In the genomic region with DNA sequence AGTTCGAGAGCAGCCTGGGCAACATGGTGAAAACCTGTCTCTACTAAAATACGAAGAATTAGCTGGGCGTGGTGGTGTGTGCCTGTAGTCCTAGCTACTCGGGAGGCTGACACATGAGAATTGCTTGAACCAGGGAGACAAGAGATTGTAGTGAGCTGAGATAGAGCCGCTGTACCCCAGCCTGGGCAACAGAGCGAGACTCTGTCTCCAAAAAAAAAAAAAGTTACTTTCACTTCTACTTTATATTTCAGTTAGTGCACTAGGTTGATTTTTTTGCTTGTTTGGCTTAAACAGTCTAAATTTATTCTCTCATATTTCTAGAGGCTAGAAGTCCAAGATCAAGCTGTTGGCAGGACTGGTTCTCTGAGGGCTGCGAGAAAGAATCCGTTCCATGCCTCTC, we compare ENCODE assay signal across 12 cellular contexts. TPM values are rescaled to one million over a fixed set of nuclear protein-coding genes. Genes with fewer than 3 reads are reported as not detected.
DNase-seq lines count a peak whose midpoint lies in the region; ATAC-seq lines count a peak whose summit lies in the region.
"Had no signal": no experiment of that assay in that cellular context is flagged by ENCODE, and none has a peak within 500 bp of the region (broad histone marks: within the 10 kb centered on the region; RNA-seq: fewer than 3 reads in every experiment).

No MANE protein-coding gene starts in this region.

- H3K27me3 Mint-ChIP-seq in activated T-helper 17 cell treated with anti-CD3 and anti-CD28 coated beads, Interleukin-2, amount 50 U/mL, for 72 hours = no peaks in the 10 kb centered on the region
- H3K27me3 Mint-ChIP-seq in stimulated activated memory B cell treated with anti-CD40 and anti-IgM and Interleukin-4, amounts not matched to agents 10 μg/mL and 1 μg/mL and 100 μg/mL, for 72 hours = no peaks in the 10 kb centered on the region

- no peaks in the 10 kb centered on the region for H3K9me3 Mint-ChIP-seq in activated T-helper 17 cell treated with anti-CD3 and anti-CD28 coated beads, Interleukin-2, amount 50 U/mL, for 72 hours
- no peaks in the 10 kb centered on the region for H3K9me3 Mint-ChIP-seq in stimulated activated memory B cell treated with anti-CD40 and anti-IgM and Interleukin-4, amounts not matched to agents 10 μg/mL and 1 μg/mL and 100 μg/mL, for 72 hours

- intact Hi-C loops in left colon (cut with DNase I, micrococcal nuclease) = no loop called here

- peak overlapping the region; percentile 75 for H3K27ac Mint-ChIP-seq in activated T-helper 17 cell treated with anti-CD3 and anti-CD28 coated beads, Interleukin-2, amount 50 U/mL, for 72 hours
- peak overlapping the region; percentile 81 for H3K27ac Mint-ChIP-seq in stimulated activated memory B cell treated with anti-CD40 and anti-IgM and Interleukin-4, amounts not matched to agents 10 μg/mL and 1 μg/mL and 100 μg/mL, for 72 hours

- peaks cover 4% of the 10 kb centered on the region for H3K4me1 Mint-ChIP-seq in activated T-helper 17 cell treated with anti-CD3 and anti-CD28 coated beads, Interleukin-2, amount 50 U/mL, for 72 hours
- peaks cover 35% of the 10 kb centered on the region for H3K4me1 Mint-ChIP-seq in stimulated activated memory B cell treated with anti-CD40 and anti-IgM and Interleukin-4, amounts not matched to agents 10 μg/mL and 1 μg/mL and 100 μg/mL, for 72 hours

- peaks cover 15% of the 10 kb centered on the region for H3K36me3 Mint-ChIP-seq in activated T-helper 17 cell treated with anti-CD3 and anti-CD28 coated beads, Interleukin-2, amount 50 U/mL, for 72 hours (ENCODE audit: low read depth)
- peaks cover 23% of the 10 kb centered on the region for H3K36me3 Mint-ChIP-seq in stimulated activated memory B cell treated with anti-CD40 and anti-IgM and Interleukin-4, amounts not matched to agents 10 μg/mL and 1 μg/mL and 100 μg/mL, for 72 hours

- ATAC-seq in HG02885 (IDR thresholded peaks at IDR 0.05; ENCODE audit: poor library complexity, unreplicated experiment) = peak; percentile 46
- no peak for ATAC-seq in activated T-helper 17 cell treated with anti-CD3 and anti-CD28 coated beads, Interleukin-2, amount 50 U/mL, for 72 hours (replicated peaks)
- peak; percentile 77 for ATAC-seq in stimulated activated memory B cell treated with anti-CD40 and anti-IgM and Interleukin-4, amounts not matched to agents 10 μg/mL and 1 μg/mL and 100 μg/mL, for 72 hours
- ATAC-seq in left colon = no peak
- ATAC-seq: K562 had no signal

- no peak overlapping the region for H3K4me3 Mint-ChIP-seq in activated T-helper 17 cell treated with anti-CD3 and anti-CD28 coated beads, Interleukin-2, amount 50 U/mL, for 72 hours
- peak overlapping the region; percentile 49 for H3K4me3 Mint-ChIP-seq in stimulated activated memory B cell treated with anti-CD40 and anti-IgM and Interleukin-4, amounts not matched to agents 10 μg/mL and 1 μg/mL and 100 μg/mL, for 72 hours

- DNase-seq in CD1c-positive myeloid dendritic cell (ENCODE audit: extremely low spot score) = peak; percentile 19
- DNase-seq in left colon = no peak
- no peak for DNase-seq in activated effector memory CD4-positive, alpha-beta T cell treated with Interleukin-2 at 50 U/mL for 16 hours
- DNase-seq in NCI-H446 treated with DMSO at 0.1 percent for 48 hours (lab: John Stamatoyannopoulos, UW) = no peak
- DNase-seq: AML-193, EL, NCI-H1105 treated with DMSO at 0.1 percent for 48 hours, NCI-H187 had no signal

RNA-seq across cellular contexts. Expression of a gene that starts 13.4 kb away (rescaled TPM):
- 10 to 100 TPM; 16.7 to 21.2 TPM for total RNA-seq in activated T-helper 17 cell treated with anti-CD3 and anti-CD28 coated beads, Interleukin-2, amount 50 U/mL, for 72 hours
- 1 to 10 TPM; 1.9 to 2.8 TPM for total RNA-seq in left colon

RNA-seq across cellular contexts. Expression of a gene that starts 19.5 kb away (rescaled TPM):
- total RNA-seq in activated T-helper 17 cell treated with anti-CD3 and anti-CD28 coated beads, Interleukin-2, amount 50 U/mL, for 72 hours = 10 to 100 TPM; 13.7 to 36.9 TPM
- total RNA-seq in left colon = 1 to 10 TPM; 2.0 to 2.7 TPM

RNA-seq across cellular contexts. Expression of a gene that starts 36.7 kb away (rescaled TPM):
- total RNA-seq in activated T-helper 17 cell treated with anti-CD3 and anti-CD28 coated beads, Interleukin-2, amount 50 U/mL, for 72 hours = 10 to 100 TPM in 1 of 2 donors, 1 to 10 TPM in 1; 6.4 to 16.8 TPM
- total RNA-seq in left colon = 100 to 1,000 TPM; 145 to 152 TPM

Comparison
In these comparisons a context has a peak if more than half of its experiments do, and no peak if none do; other contexts are left out.
1. ATAC-seq: peak in HG02885 (single experiment) and stimulated activated memory B cell treated with anti-CD40 and anti-IgM and Interleukin-4, amounts not matched to agents 10 μg/mL and 1 μg/mL and 100 μg/mL, for 72 hours (single experiment); none in activated T-helper 17 cell treated with anti-CD3 and anti-CD28 coated beads, Interleukin-2, amount 50 U/mL, for 72 hours (single experiment) and left colon (single experiment).
2. RNA of a gene that starts 13.4 kb away (total RNA-seq): 16.7 to 21.2 TPM in activated T-helper 17 cell treated with anti-CD3 and anti-CD28 coated beads, Interleukin-2, amount 50 U/mL, for 72 hours; 1.9 to 2.8 TPM in left colon; every median in the first group is over 4 times any median in the second.
3. RNA of a gene that starts 19.5 kb away (total RNA-seq): 13.7 to 36.9 TPM in activated T-helper 17 cell treated with anti-CD3 and anti-CD28 coated beads, Interleukin-2, amount 50 U/mL, for 72 hours; 2.0 to 2.7 TPM in left colon; every median in the first group is over 4 times any median in the second.
4. RNA of a gene that starts 36.7 kb away (total RNA-seq): 145 to 152 TPM in left colon; 6.4 to 16.8 TPM in activated T-helper 17 cell treated with anti-CD3 and anti-CD28 coated beads, Interleukin-2, amount 50 U/mL, for 72 hours; every median in the first group is over 4 times any median in the second.